Comparison of ENCODE assay signal across 1 cellular context in the genomic region with DNA sequence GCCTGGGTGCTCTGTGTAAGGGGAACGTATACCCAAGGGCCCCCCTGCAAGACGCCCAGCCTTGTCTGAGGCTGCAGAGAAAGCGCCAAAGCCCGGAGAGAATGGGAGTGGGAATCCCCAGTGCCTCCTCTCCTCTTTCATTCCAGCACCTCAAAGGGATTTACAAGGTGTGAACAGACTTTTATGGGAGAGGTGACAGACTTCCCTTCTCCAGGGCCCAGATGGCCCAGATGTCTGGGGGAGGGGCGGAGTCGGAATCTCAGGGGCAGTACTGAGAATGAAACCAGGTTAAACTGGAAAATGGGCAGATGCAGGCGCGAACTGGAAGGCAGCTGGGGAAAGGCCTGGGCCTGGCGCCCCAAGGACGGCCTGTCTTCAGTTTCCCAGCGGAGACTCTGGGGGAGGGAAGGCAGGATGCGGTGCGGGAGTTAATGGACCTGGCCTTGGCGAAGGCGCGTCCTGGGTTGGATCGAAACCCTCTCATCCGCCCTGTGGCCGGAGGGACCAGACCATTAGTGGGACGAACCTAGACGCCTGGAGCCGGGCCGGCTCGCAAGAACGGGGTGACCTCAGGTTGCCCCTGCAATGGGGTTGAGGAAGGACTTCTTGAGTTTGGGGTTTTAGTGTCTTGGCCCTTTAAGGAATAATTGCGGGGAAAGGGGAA.
TF ChIP-seq lines count a peak whose summit lies in the region.

No MANE protein-coding gene starts in this region.

TF ChIP-seq in GM23338, 12 proteins besides CTCF, POLR2A, EP300 and RAD21 (continued from another document):
- no peak for TF ChIP-seq ZNF462 (CRISPR knock-in tag; IDR thresholded peaks at IDR 0.05)
- TF ChIP-seq JUNB (IDR thresholded peaks at IDR 0.05; ENCODE audit: unreplicated experiment) = no peak
- TF ChIP-seq, protein P1, sequence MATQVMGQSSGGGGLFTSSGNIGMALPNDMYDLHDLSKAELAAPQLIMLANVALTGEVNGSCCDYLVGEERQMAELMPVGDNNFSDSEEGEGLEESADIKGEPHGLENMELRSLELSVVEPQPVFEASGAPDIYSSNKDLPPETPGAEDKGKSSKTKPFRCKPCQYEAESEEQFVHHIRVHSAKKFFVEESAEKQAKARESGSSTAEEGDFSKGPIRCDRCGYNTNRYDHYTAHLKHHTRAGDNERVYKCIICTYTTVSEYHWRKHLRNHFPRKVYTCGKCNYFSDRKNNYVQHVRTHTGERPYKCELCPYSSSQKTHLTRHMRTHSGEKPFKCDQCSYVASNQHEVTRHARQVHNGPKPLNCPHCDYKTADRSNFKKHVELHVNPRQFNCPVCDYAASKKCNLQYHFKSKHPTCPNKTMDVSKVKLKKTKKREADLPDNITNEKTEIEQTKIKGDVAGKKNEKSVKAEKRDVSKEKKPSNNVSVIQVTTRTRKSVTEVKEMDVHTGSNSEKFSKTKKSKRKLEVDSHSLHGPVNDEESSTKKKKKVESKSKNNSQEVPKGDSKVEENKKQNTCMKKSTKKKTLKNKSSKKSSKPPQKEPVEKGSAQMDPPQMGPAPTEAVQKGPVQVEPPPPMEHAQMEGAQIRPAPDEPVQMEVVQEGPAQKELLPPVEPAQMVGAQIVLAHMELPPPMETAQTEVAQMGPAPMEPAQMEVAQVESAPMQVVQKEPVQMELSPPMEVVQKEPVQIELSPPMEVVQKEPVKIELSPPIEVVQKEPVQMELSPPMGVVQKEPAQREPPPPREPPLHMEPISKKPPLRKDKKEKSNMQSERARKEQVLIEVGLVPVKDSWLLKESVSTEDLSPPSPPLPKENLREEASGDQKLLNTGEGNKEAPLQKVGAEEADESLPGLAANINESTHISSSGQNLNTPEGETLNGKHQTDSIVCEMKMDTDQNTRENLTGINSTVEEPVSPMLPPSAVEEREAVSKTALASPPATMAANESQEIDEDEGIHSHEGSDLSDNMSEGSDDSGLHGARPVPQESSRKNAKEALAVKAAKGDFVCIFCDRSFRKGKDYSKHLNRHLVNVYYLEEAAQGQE (IDR thresholded peaks at IDR 0.05; ENCODE audit: unreplicated experiment) = no peak
- TF ChIP-seq POLR2AphosphoS5 (IDR thresholded peaks at IDR 0.05; ENCODE audit: low read depth) = no peak
